ENCODE assay signal across 15 cellular contexts in genomic region chr12:16833376-16833775, GRCh38.
DNase-seq lines count a peak whose midpoint lies in the region; ATAC-seq and TF ChIP-seq lines count a peak whose summit lies in the region.
"Had no signal": no experiment of that assay in that cellular context is flagged by ENCODE, and none has a peak within 500 bp of the region (broad histone marks: within the 10 kb centered on the region; RNA-seq: fewer than 3 reads in every experiment).

No MANE protein-coding gene starts in this region.

- no peak overlapping the region for H3K27ac Mint-ChIP-seq in activated naive CD8-positive, alpha-beta T cell treated with anti-CD3 and anti-CD28 coated beads, Interleukin-2, amount 50 U/mL, for 24 hours
- no peak overlapping the region for H3K27ac Mint-ChIP-seq in chondrocyte (ENCODE audit: unreplicated experiment)
- H3K27ac Mint-ChIP-seq: activated B cell treated with CpG ODN at 0.5 μM for 24 hours, naive B cell had no signal

- peaks cover 15% of the 10 kb centered on the region for H3K9me3 Mint-ChIP-seq in activated naive CD8-positive, alpha-beta T cell treated with anti-CD3 and anti-CD28 coated beads, Interleukin-2, amount 50 U/mL, for 24 hours
- H3K9me3 Mint-ChIP-seq in chondrocyte (ENCODE audit: low read depth): no peaks in the 10 kb centered on the region
- H3K9me3 Mint-ChIP-seq: activated B cell treated with CpG ODN at 0.5 μM for 24 hours had no signal

- no peak for DNase-seq in activated naive CD8-positive, alpha-beta T cell treated with anti-CD3 and anti-CD28 coated beads, Interleukin-2, amount 50 U/mL, for 24 hours
- DNase-seq in chondrocyte (ENCODE audit: low spot score): no peak
- DNase-seq in left cardiac atrium: no peak
- DNase-seq in suprapubic skin (ENCODE audit: low spot score in 2 of 2): no peak
- DNase-seq: activated B cell treated with CpG ODN at 0.5 μM for 24 hours; activated T-cell treated with anti-CD3 and anti-CD28 coated beads, Interleukin-2, amount 50 U/mL, for 48 hours; gastrocnemius medialis; naive B cell; NCI-H1694 treated with DMSO at 0.1 percent for 48 hours; NCI-H748 treated with DMSO at 0.1 percent for 48 hours had no signal

- H3K36me3 ChIP-seq in suprapubic skin: no peaks in the 10 kb centered on the region
- H3K36me3 ChIP-seq: gastrocnemius medialis had no signal

- no peak for TF ChIP-seq POLR2A in suprapubic skin (IDR thresholded peaks at IDR 0.05)

- H3K27me3 ChIP-seq in suprapubic skin: no peaks in the 10 kb centered on the region
- H3K27me3 ChIP-seq: gastrocnemius medialis had no signal

- no peaks in the 10 kb centered on the region for H3K4me1 ChIP-seq in suprapubic skin
- H3K4me1 ChIP-seq: gastrocnemius medialis had no signal

- intact Hi-C loops in left cardiac atrium (cut with DNase I): no loop called here

- TF ChIP-seq CTCF in chondrocyte (IDR thresholded peaks at IDR 0.05) (no peak), suprapubic skin (IDR thresholded peaks at IDR 0.05) (no peak)

- H3K27me3 Mint-ChIP-seq in activated naive CD8-positive, alpha-beta T cell treated with anti-CD3 and anti-CD28 coated beads, Interleukin-2, amount 50 U/mL, for 24 hours: no peaks in the 10 kb centered on the region
- H3K27me3 Mint-ChIP-seq in chondrocyte (ENCODE audit: low read depth): peaks cover 4% of the 10 kb centered on the region
- H3K27me3 Mint-ChIP-seq: activated B cell treated with CpG ODN at 0.5 μM for 24 hours, naive B cell had no signal

- ATAC-seq in GM18498 (IDR thresholded peaks at IDR 0.05; ENCODE audit: unreplicated experiment) (peak; percentile 94), GM19372 (IDR thresholded peaks at IDR 0.05; ENCODE audit: low read depth, unreplicated experiment) (peak; percentile 95), HG02798 (IDR thresholded peaks at IDR 0.05; ENCODE audit: poor library complexity, unreplicated experiment) (peak; percentile 91), HG03439 (IDR thresholded peaks at IDR 0.05; ENCODE audit: unreplicated experiment) (peak; percentile 88), left cardiac atrium (no peak)
- ATAC-seq in activated naive CD8-positive, alpha-beta T cell treated with anti-CD3 and anti-CD28 coated beads, Interleukin-2, amount 50 U/mL, for 24 hours: no peak
- ATAC-seq: gastrocnemius medialis had no signal

- no peaks in the 10 kb centered on the region for H3K36me3 Mint-ChIP-seq in activated naive CD8-positive, alpha-beta T cell treated with anti-CD3 and anti-CD28 coated beads, Interleukin-2, amount 50 U/mL, for 24 hours (ENCODE audit: low read depth)
- H3K36me3 Mint-ChIP-seq in chondrocyte (ENCODE audit: low read depth): no peaks in the 10 kb centered on the region
- H3K36me3 Mint-ChIP-seq: naive B cell had no signal

- H3K4me1 Mint-ChIP-seq in activated naive CD8-positive, alpha-beta T cell treated with anti-CD3 and anti-CD28 coated beads, Interleukin-2, amount 50 U/mL, for 24 hours: no peaks in the 10 kb centered on the region
- H3K4me1 Mint-ChIP-seq in chondrocyte (ENCODE audit: low read depth): no peaks in the 10 kb centered on the region
- H3K4me1 Mint-ChIP-seq: activated B cell treated with CpG ODN at 0.5 μM for 24 hours, naive B cell had no signal

- no peak for TF ChIP-seq EP300 in suprapubic skin (IDR thresholded peaks at IDR 0.05)

- no peaks in the 10 kb centered on the region for H3K9me3 ChIP-seq in suprapubic skin
- H3K9me3 ChIP-seq: gastrocnemius medialis had no signal

- 56% methylated on average over 1 of the region's 1 CpG for WGBS in suprapubic skin

- H3K27ac ChIP-seq in suprapubic skin: no peak overlapping the region
- H3K27ac ChIP-seq: gastrocnemius medialis, SK-N-MC had no signal

- H3K4me3 ChIP-seq in suprapubic skin: no peak overlapping the region
- H3K4me3 ChIP-seq: gastrocnemius medialis, SK-N-MC had no signal

- no peak overlapping the region for H3K4me3 Mint-ChIP-seq in activated naive CD8-positive, alpha-beta T cell treated with anti-CD3 and anti-CD28 coated beads, Interleukin-2, amount 50 U/mL, for 24 hours
- no peak overlapping the region for H3K4me3 Mint-ChIP-seq in chondrocyte (ENCODE audit: unreplicated experiment)
- H3K4me3 Mint-ChIP-seq: activated B cell treated with CpG ODN at 0.5 μM for 24 hours, naive B cell had no signal

Comparison
In these comparisons a context has a peak if more than half of its experiments do, and no peak if none do; other contexts are left out.
1. ATAC-seq: peak in GM18498 (single experiment), GM19372 (single experiment), HG02798 (single experiment) and HG03439 (single experiment); none in activated naive CD8-positive, alpha-beta T cell treated with anti-CD3 and anti-CD28 coated beads, Interleukin-2, amount 50 U/mL, for 24 hours (single experiment) and left cardiac atrium (0 of 2).